In genomic region chr10:111084346-111085255, GRCh38 we compare ENCODE assay signal across 16 cellular contexts. TPM values are rescaled to one million over a fixed set of nuclear protein-coding genes. Genes with fewer than 3 reads are reported as not detected.
DNase-seq lines count a peak whose midpoint lies in the region; ATAC-seq and TF ChIP-seq lines count a peak whose summit lies in the region.
"Had no signal": no experiment of that assay in that cellular context is flagged by ENCODE, and none has a peak within 500 bp of the region (broad histone marks: within the 10 kb centered on the region; RNA-seq: fewer than 3 reads in every experiment).

No MANE protein-coding gene starts in this region.

- H3K4me1 Mint-ChIP-seq in osteocyte (ENCODE audit: unreplicated experiment): no peaks in the 10 kb centered on the region
- no peaks in the 10 kb centered on the region for H3K4me1 Mint-ChIP-seq in glutamatergic neuron (ENCODE audit: low read depth, unreplicated experiment)
- no peaks in the 10 kb centered on the region for H3K4me1 Mint-ChIP-seq in activated T-helper 1 cell treated with anti-CD3 and anti-CD28 coated beads, Interleukin-12 subunit alpha, Interleukin-12 subunit beta, Interleukin-2, Interleukin-4 antibody, amounts not matched to agents 30 ng/mL and 10 ng/mL and 1 ng/mL, durations not matched to agents 14 hours and 24 hours and 36 hours (ENCODE audit: low read depth)

- intact Hi-C loops in activated T-helper 1 cell treated with anti-CD3 and anti-CD28 coated beads, Interleukin-12 subunit alpha, Interleukin-12 subunit beta, Interleukin-2, Interleukin-4 antibody, amounts not matched to agents 30 ng/mL and 10 ng/mL and 1 ng/mL, durations not matched to agents 14 hours and 24 hours and 36 hours (cut with micrococcal nuclease): no loop called here

- no peaks in the 10 kb centered on the region for H3K36me3 Mint-ChIP-seq in osteocyte (ENCODE audit: unreplicated experiment)
- no peaks in the 10 kb centered on the region for H3K36me3 Mint-ChIP-seq in glutamatergic neuron (ENCODE audit: unreplicated experiment)
- no peaks in the 10 kb centered on the region for H3K36me3 Mint-ChIP-seq in activated T-helper 1 cell treated with anti-CD3 and anti-CD28 coated beads, Interleukin-12 subunit alpha, Interleukin-12 subunit beta, Interleukin-2, Interleukin-4 antibody, amounts not matched to agents 30 ng/mL and 10 ng/mL and 1 ng/mL, durations not matched to agents 14 hours and 24 hours and 36 hours (ENCODE audit: low read depth)
- H3K36me3 Mint-ChIP-seq: CD8-positive, alpha-beta T cell had no signal

- DNase-seq in AG10803 (ENCODE audit: low read depth): peak; percentile 22
- DNase-seq in GM04503 (ENCODE audit: low read depth): peak; percentile 13
- peak; percentile 38 for DNase-seq in coronary artery (ENCODE audit: low spot score)
- DNase-seq in osteocyte (ENCODE audit: extremely low spot score, unreplicated experiment): peak; percentile 80
- no peak for DNase-seq in glutamatergic neuron
- DNase-seq in activated T-helper 1 cell treated with anti-CD3 and anti-CD28 coated beads, Interleukin-12 subunit alpha, Interleukin-12 subunit beta, Interleukin-2, Interleukin-4 antibody, amounts not matched to agents 30 ng/mL and 10 ng/mL and 1 ng/mL, durations not matched to agents 14 hours and 24 hours and 36 hours (ENCODE audit: low spot score): no peak
- DNase-seq: DND-41, NCI-H1048, NCI-H748 treated with DMSO at 0.1 percent for 48 hours, PC-3 had no signal

- no peaks in the 10 kb centered on the region for H3K9me3 Mint-ChIP-seq in osteocyte (ENCODE audit: unreplicated experiment)
- H3K9me3 Mint-ChIP-seq in glutamatergic neuron (ENCODE audit: unreplicated experiment): peaks cover 4% of the 10 kb centered on the region
- no peaks in the 10 kb centered on the region for H3K9me3 Mint-ChIP-seq in activated T-helper 1 cell treated with anti-CD3 and anti-CD28 coated beads, Interleukin-12 subunit alpha, Interleukin-12 subunit beta, Interleukin-2, Interleukin-4 antibody, amounts not matched to agents 30 ng/mL and 10 ng/mL and 1 ng/mL, durations not matched to agents 14 hours and 24 hours and 36 hours
- H3K9me3 Mint-ChIP-seq: CD8-positive, alpha-beta T cell had no signal

- H3K4me3 ChIP-seq in AG10803 (ENCODE audit: low read length) (no peak overlapping the region), coronary artery (no peak overlapping the region)
- H3K4me3 ChIP-seq: SK-N-MC had no signal

- TF ChIP-seq CTCF in AG10803 (conservative IDR thresholded peaks at IDR 0.05; ENCODE audit: low read length) (no peak), coronary artery (IDR thresholded peaks at IDR 0.05) (no peak), osteocyte (IDR thresholded peaks at IDR 0.05) (no peak), glutamatergic neuron (IDR thresholded peaks at IDR 0.05; ENCODE audit: partially characterized antibody, unreplicated experiment) (no peak)

- H3K4me3 Mint-ChIP-seq in osteocyte (ENCODE audit: unreplicated experiment) (no peak overlapping the region), glutamatergic neuron (ENCODE audit: unreplicated experiment) (no peak overlapping the region)
- H3K4me3 Mint-ChIP-seq in activated T-helper 1 cell treated with anti-CD3 and anti-CD28 coated beads, Interleukin-12 subunit alpha, Interleukin-12 subunit beta, Interleukin-2, Interleukin-4 antibody, amounts not matched to agents 30 ng/mL and 10 ng/mL and 1 ng/mL, durations not matched to agents 14 hours and 24 hours and 36 hours: no peak overlapping the region
- H3K4me3 Mint-ChIP-seq: CD8-positive, alpha-beta T cell had no signal

- ATAC-seq in GM18517 (IDR thresholded peaks at IDR 0.05; ENCODE audit: unreplicated experiment): no peak
- ATAC-seq in HG02970 (IDR thresholded peaks at IDR 0.05; ENCODE audit: low FRiP score, unreplicated experiment): no peak
- ATAC-seq: CD8-positive, alpha-beta T cell; HCT116; PC-3 had no signal

- H3K27ac ChIP-seq in coronary artery: no peak overlapping the region
- H3K27ac ChIP-seq: SK-N-MC had no signal

- H3K27ac Mint-ChIP-seq in osteocyte (ENCODE audit: unreplicated experiment): no peak overlapping the region
- H3K27ac Mint-ChIP-seq in glutamatergic neuron (ENCODE audit: unreplicated experiment): no peak overlapping the region
- H3K27ac Mint-ChIP-seq in activated T-helper 1 cell treated with anti-CD3 and anti-CD28 coated beads, Interleukin-12 subunit alpha, Interleukin-12 subunit beta, Interleukin-2, Interleukin-4 antibody, amounts not matched to agents 30 ng/mL and 10 ng/mL and 1 ng/mL, durations not matched to agents 14 hours and 24 hours and 36 hours: no peak overlapping the region
- H3K27ac Mint-ChIP-seq: CD8-positive, alpha-beta T cell had no signal

- H3K27me3 Mint-ChIP-seq in osteocyte (ENCODE audit: unreplicated experiment) (peaks cover 30% of the 10 kb centered on the region), glutamatergic neuron (ENCODE audit: unreplicated experiment) (peaks cover 22% of the 10 kb centered on the region)
- peaks cover 11% of the 10 kb centered on the region for H3K27me3 Mint-ChIP-seq in activated T-helper 1 cell treated with anti-CD3 and anti-CD28 coated beads, Interleukin-12 subunit alpha, Interleukin-12 subunit beta, Interleukin-2, Interleukin-4 antibody, amounts not matched to agents 30 ng/mL and 10 ng/mL and 1 ng/mL, durations not matched to agents 14 hours and 24 hours and 36 hours (ENCODE audit: insufficient read depth)

RNA-seq across cellular contexts. Expression of gene ADRA2A, which starts 7.8 kb away (rescaled TPM):
- not detected in 2 replicates for total RNA-seq in osteocyte
- 0.32 TPM for total RNA-seq in glutamatergic neuron (ENCODE audit: unreplicated experiment)
- not detected in 2 replicates for total RNA-seq in activated T-helper 1 cell treated with anti-CD3 and anti-CD28 coated beads, Interleukin-12 subunit alpha, Interleukin-12 subunit beta, Interleukin-2, Interleukin-4 antibody, amounts not matched to agents 30 ng/mL and 10 ng/mL and 1 ng/mL, durations not matched to agents 14 hours and 24 hours and 36 hours
- total RNA-seq: CD8-positive, alpha-beta T cell; M059J; PC-3 had no signal

Comparison
In these comparisons a context has a peak if more than half of its experiments do, and no peak if none do; other contexts are left out.
1. DNase-seq: peak in AG10803 (single experiment), GM04503 (single experiment), coronary artery (single experiment) and osteocyte (single experiment); none in glutamatergic neuron (single experiment) and activated T-helper 1 cell treated with anti-CD3 and anti-CD28 coated beads, Interleukin-12 subunit alpha, Interleukin-12 subunit beta, Interleukin-2, Interleukin-4 antibody, amounts not matched to agents 30 ng/mL and 10 ng/mL and 1 ng/mL, durations not matched to agents 14 hours and 24 hours and 36 hours (single experiment).